Comparison of ENCODE assay signal across 12 cellular contexts in genomic region chr20:1934578-1935573, GRCh38. TPM values are rescaled to one million over a fixed set of nuclear protein-coding genes. Genes with fewer than 3 reads are reported as not detected.
DNase-seq lines count a peak whose midpoint lies in the region; ATAC-seq and TF ChIP-seq lines count a peak whose summit lies in the region.
"Had no signal": no experiment of that assay in that cellular context is flagged by ENCODE, and none has a peak within 500 bp of the region (broad histone marks: within the 10 kb centered on the region; RNA-seq: fewer than 3 reads in every experiment).

No MANE protein-coding gene starts in this region.

- no peak for TF ChIP-seq CTCF in A673 (conservative IDR thresholded peaks at IDR 0.05; ENCODE audit: low read depth, low read length)
- no peak for TF ChIP-seq CTCF in neural progenitor cell (IDR thresholded peaks at IDR 0.05)
- TF ChIP-seq CTCF in GM13977 (IDR thresholded peaks at IDR 0.05; ENCODE audit: extremely low read depth, insufficient read depth, missing control alignments) = no peak

- no peak overlapping the region for H3K4me2 ChIP-seq in neural progenitor cell

- no peaks in the 10 kb centered on the region for H3K9me3 Mint-ChIP-seq in neural progenitor cell
- H3K9me3 Mint-ChIP-seq: activated naive CD4-positive, alpha-beta T cell treated with anti-CD3 and anti-CD28 coated beads, Interleukin-2, amount 50 U/mL, for 24 hours had no signal

- no peaks in the 10 kb centered on the region for H3F3A ChIP-seq in neural progenitor cell (ENCODE audit: low read depth)

- H3K9me3 ChIP-seq in A673 (ENCODE audit: low read depth, low read length, poor library complexity, severe bottlenecking) (no peaks in the 10 kb centered on the region), neural progenitor cell (ENCODE audit: low read depth) (no peaks in the 10 kb centered on the region)

- no peak overlapping the region for H2AFZ ChIP-seq in neural progenitor cell (replicated peaks)

- peaks cover 10% of the 10 kb centered on the region for H3K27me3 Mint-ChIP-seq in neural progenitor cell (ENCODE audit: insufficient read depth, low read depth)

- in situ Hi-C loops in GM13977 (cut with MboI; ENCODE audit: low pct_unique_long_range_greater_than_20kb, low sequenced_read_pairs, unreplicated experiment) = no loop called here

- no peak overlapping the region for H3K4me3 ChIP-seq in A673 (ENCODE audit: low read depth, low read length, poor library complexity, severe bottlenecking)
- H3K4me3 ChIP-seq in neural progenitor cell = no peak overlapping the region

- no peak overlapping the region for H3K4me3 Mint-ChIP-seq in neural progenitor cell
- H3K4me3 Mint-ChIP-seq: activated naive CD4-positive, alpha-beta T cell treated with anti-CD3 and anti-CD28 coated beads, Interleukin-2, amount 50 U/mL, for 24 hours had no signal

- no peak overlapping the region for H3K27ac Mint-ChIP-seq in neural progenitor cell
- H3K27ac Mint-ChIP-seq: activated naive CD4-positive, alpha-beta T cell treated with anti-CD3 and anti-CD28 coated beads, Interleukin-2, amount 50 U/mL, for 24 hours had no signal

- H4K20me1 ChIP-seq in neural progenitor cell (ENCODE audit: low read depth) = no peaks in the 10 kb centered on the region

- no peak overlapping the region for H3K27ac ChIP-seq in A673 (ENCODE audit: low read depth, low read length, poor library complexity, severe bottlenecking)
- H3K27ac ChIP-seq in neural progenitor cell = no peak overlapping the region
- H3K27ac ChIP-seq: C4-2B had no signal

- H3K27me3 ChIP-seq in A673 (replicated peaks; ENCODE audit: insufficient read depth, low read depth, low read length, poor library complexity) (no peaks in the 10 kb centered on the region), neural progenitor cell (no peaks in the 10 kb centered on the region)

- CTCF ChIA-PET in A673 (lab: Charles Lee) = no interaction called here

- no TSS peak for BruUV-seq in A673 (replicated peaks; lab: Mats Ljungman, UMichigan)

- H3K4me1 ChIP-seq in A673 (ENCODE audit: insufficient read depth, low read length, poor library complexity, severe bottlenecking) = peaks cover 13% of the 10 kb centered on the region
- H3K4me1 ChIP-seq in neural progenitor cell = no peaks in the 10 kb centered on the region

- intact Hi-C loops in A673 (cut with micrococcal nuclease; ENCODE audit: unreplicated experiment) = no loop called here

- ATAC-seq in esophagus mucosa (peak; percentile 90), HG02840 (IDR thresholded peaks at IDR 0.05; ENCODE audit: low FRiP score, unreplicated experiment) (no peak)

- no peak overlapping the region for H3K9ac ChIP-seq in neural progenitor cell

- DNase-seq in A673 (ENCODE audit: low spot score) (peak; percentile 63), NCI-H460 (ENCODE audit: extremely low read depth, low read depth) (peak; percentile 91), myocyte (ENCODE audit: low read depth) (peak; percentile 18), neural progenitor cell (ENCODE audit: low spot score) (no peak), GM13977 (ENCODE audit: low spot score) (no peak)
- no peak for DNase-seq in activated naive CD4-positive, alpha-beta T cell treated with anti-CD3 and anti-CD28 coated beads, Interleukin-2, amount 50 U/mL, for 16 hours
- DNase-seq: NCI-H1417 had no signal

- no peaks in the 10 kb centered on the region for H3K79me2 ChIP-seq in neural progenitor cell (ENCODE audit: low read depth)

- no peaks in the 10 kb centered on the region for H3K4me1 Mint-ChIP-seq in neural progenitor cell
- H3K4me1 Mint-ChIP-seq: activated naive CD4-positive, alpha-beta T cell treated with anti-CD3 and anti-CD28 coated beads, Interleukin-2, amount 50 U/mL, for 24 hours had no signal

- peaks cover 46% of the 10 kb centered on the region for H3K36me3 ChIP-seq in A673 (ENCODE audit: insufficient read depth, low read length, poor library complexity, severe bottlenecking)
- no peaks in the 10 kb centered on the region for H3K36me3 ChIP-seq in neural progenitor cell

- POLR2A ChIA-PET in A673 (lab: Charles Lee; ENCODE audit: low non-redundant PET) = no interaction called here

- peaks cover 6% of the 10 kb centered on the region for H3K36me3 Mint-ChIP-seq in neural progenitor cell
- H3K36me3 Mint-ChIP-seq: activated naive CD4-positive, alpha-beta T cell treated with anti-CD3 and anti-CD28 coated beads, Interleukin-2, amount 50 U/mL, for 24 hours had no signal

RNA-seq across cellular contexts. Expression of gene SIRPA, which starts 39.7 kb away (rescaled TPM):
- total RNA-seq in A673 (2021) (81.0 and 81.2 TPM in 2 replicates), esophagus mucosa (15.1 TPM), myocyte (2.9 and 5.3 TPM in 2 replicates), neural progenitor cell (ENCODE audit: low replicate concordance) (5.1 and 7.8 TPM in 2 replicates)
- 5.7 and 6.2 TPM in 2 replicates for total RNA-seq in NCI-H460 (2014; rRNA removed; shearing (Covaris generic))
- polyA plus RNA-seq in NCI-H460 (2014; cell fraction: nucleus; rRNA removed) = 2.7 and 4.8 TPM in 2 replicates
- polyA plus RNA-seq in myocyte (2012) = 19.2 TPM
- total RNA-seq: T-helper 2 cell treated with Interferon-gamma antibody and Interleukin-4, amounts not matched to agents 100 ng/mL and 5 ng/mL, for 36 hours had no signal

RNA-seq across cellular contexts. Expression of gene PDYN, which starts 59.0 kb away (rescaled TPM):
- total RNA-seq in A673 (2021) (not detected in 2 replicates), esophagus mucosa (not detected), myocyte (not detected in 2 replicates), neural progenitor cell (ENCODE audit: low replicate concordance) (0.12 and 0.30 TPM in 2 replicates)
- not detected in 2 replicates for total RNA-seq in NCI-H460 (2014; rRNA removed; shearing (Covaris generic))
- polyA plus RNA-seq in NCI-H460 (2014; cell fraction: nucleus; rRNA removed) = not detected in 2 replicates
- not detected for polyA plus RNA-seq in myocyte (2012)
- total RNA-seq: T-helper 2 cell treated with Interferon-gamma antibody and Interleukin-4, amounts not matched to agents 100 ng/mL and 5 ng/mL, for 36 hours had no signal

Comparison
In these comparisons a context has a peak if more than half of its experiments do, and no peak if none do; other contexts are left out.
1. DNase-seq: peak in A673 (single experiment), NCI-H460 (single experiment) and myocyte (single experiment); none in neural progenitor cell (single experiment), activated naive CD4-positive, alpha-beta T cell treated with anti-CD3 and anti-CD28 coated beads, Interleukin-2, amount 50 U/mL, for 16 hours (single experiment) and GM13977 (single experiment).